27 cellular contexts compared by ENCODE assay signal in genomic region chr6:64014581-64014980, GRCh38.
"Had no signal": no experiment of that assay in that cellular context is flagged by ENCODE, and none has a peak within 500 bp of the region (broad histone marks: within the 10 kb centered on the region; RNA-seq: fewer than 3 reads in every experiment).

No MANE protein-coding gene starts in this region.

- H3K36me3 ChIP-seq: gastroesophageal sphincter, ovary, sigmoid colon, thoracic aorta had no signal

- H3K4me3 ChIP-seq: gastroesophageal sphincter, ovary, sigmoid colon, thoracic aorta had no signal

- DNase-seq: activated B cell treated with CpG ODN at 0.5 μM for 24 hours; activated CD4-positive, alpha-beta T cell treated with anti-CD3 and anti-CD28 coated beads for 36 hours; activated CD8-positive, alpha-beta memory T cell treated with anti-CD3 and anti-CD28 coated beads, Interleukin-2, amount 10 ng/mL, durations not matched to agents 7 days and 5 days; activated CD8-positive, alpha-beta T cell treated with anti-CD3 and anti-CD28 coated beads, Interleukin-2, amount 10 ng/mL, durations not matched to agents 7 days and 5 days; activated naive CD8-positive, alpha-beta T cell treated with anti-CD3 and anti-CD28 coated beads, Interleukin-2, amount 50 U/mL, for 24 hours; activated T-cell treated with anti-CD3 and anti-CD28 coated beads, Interleukin-2, amount 50 U/mL, for 48 hours; amygdala; caudate nucleus; cortex of kidney; effector memory CD8-positive, alpha-beta T cell; erythroblast; head of caudate nucleus; hypothalamus; immature natural killer cell; kidney; left colon; mammary epithelial cell; naive B cell; ovary; retina; sigmoid colon; small intestine; stimulated activated CD4-positive, alpha-beta T cell treated with anti-CD3 and anti-CD28 coated beads, Interleukin-4, amount 100 ng/mL, for 24 hours; trophoblast cell had no signal

- ATAC-seq: activated CD4-positive, alpha-beta T cell treated with anti-CD3 and anti-CD28 coated beads for 36 hours; activated CD8-positive, alpha-beta memory T cell treated with anti-CD3 and anti-CD28 coated beads, Interleukin-2, amount 10 ng/mL, durations not matched to agents 7 days and 5 days; activated CD8-positive, alpha-beta T cell treated with anti-CD3 and anti-CD28 coated beads, Interleukin-2, amount 10 ng/mL, durations not matched to agents 7 days and 5 days; activated naive CD8-positive, alpha-beta T cell treated with anti-CD3 and anti-CD28 coated beads, Interleukin-2, amount 50 U/mL, for 24 hours; effector memory CD8-positive, alpha-beta T cell; gastroesophageal sphincter; left colon; stimulated activated effector memory CD8-positive, alpha-beta T cell treated with anti-CD3 and anti-CD28 coated beads, Interleukin-12 subunit alpha, Interleukin-12 subunit beta, amount 100 ng/mL, for 72 hours had no signal

- H3K4me1 ChIP-seq: gastroesophageal sphincter had no signal

- H3K9me3 ChIP-seq: gastroesophageal sphincter, ovary, sigmoid colon, thoracic aorta had no signal

- H3K27me3 ChIP-seq: ovary, sigmoid colon had no signal
